ENCODE assay signal across 9 cellular contexts in genomic region chr16:25707982-25708583, GRCh38. TPM values are rescaled to one million over a fixed set of nuclear protein-coding genes. Genes with fewer than 3 reads are reported as not detected.
A peak's percentile ranks its signal among the peaks of the same experiment; 100 is the strongest.
DNase-seq lines count a peak whose midpoint lies in the region; ATAC-seq and TF ChIP-seq lines count a peak whose summit lies in the region.
"Had no signal": no experiment of that assay in that cellular context is flagged by ENCODE, and none has a peak within 500 bp of the region (broad histone marks: within the 10 kb centered on the region; RNA-seq: fewer than 3 reads in every experiment).

No MANE protein-coding gene starts in this region.

- H3K9me3 ChIP-seq in SK-N-MC (ENCODE audit: low read depth, low read length): no peaks in the 10 kb centered on the region

- peak; percentile 25 for DNase-seq in COLO668 (lab: John Stamatoyannopoulos, UW; ENCODE audit: unreplicated experiment)
- DNase-seq in GM23338 (ENCODE audit: low spot score): peak; percentile 80
- no peak for DNase-seq in SK-N-MC (ENCODE audit: low read depth, low spot score)
- DNase-seq in islet precursor cell: peak; percentile 61
- DNase-seq in ureter (ENCODE audit: low spot score): no peak
- DNase-seq in NCI-H187 (lab: John Stamatoyannopoulos, UW): no peak
- no peak for DNase-seq in caudate nucleus (lab: John Stamatoyannopoulos, UW)
- DNase-seq in amygdala (lab: John Stamatoyannopoulos, UW): no peak

- H3K27me3 ChIP-seq in GM23338 (ENCODE audit: insufficient read depth): no peaks in the 10 kb centered on the region

- H3K4me3 Mint-ChIP-seq in GM23338: no peak overlapping the region

- peak overlapping the region; percentile 33 for H3K9ac ChIP-seq in SK-N-MC (ENCODE audit: insufficient read length)

- ATAC-seq in GM23338: peak; percentile 43; the same call in 2 of the 3 replicates

- H3K36me3 ChIP-seq in GM23338 (ENCODE audit: insufficient read depth): no peaks in the 10 kb centered on the region
- H3K36me3 ChIP-seq in SK-N-MC (ENCODE audit: insufficient read depth, low read length): no peaks in the 10 kb centered on the region; the same call in 1 of the 2 replicates

- H3K4me1 ChIP-seq in GM23338 (ENCODE audit: insufficient read depth): peaks cover 7% of the 10 kb centered on the region; the same call in 1 of the 2 replicates

- H3K27ac ChIP-seq in GM23338 (ENCODE audit: low read depth): no peak overlapping the region
- peak overlapping the region; percentile 98 for H3K27ac ChIP-seq in SK-N-MC
- H3K27ac ChIP-seq in caudate nucleus (ENCODE audit: low read depth, low read length): no peak overlapping the region
- H3K27ac ChIP-seq: coronary artery had no signal

- H3K36me3 Mint-ChIP-seq in GM23338 (ENCODE audit: low read depth): peaks cover 4% of the 10 kb centered on the region; the same call in 1 of the 3 replicates

- no peak overlapping the region for H3K27ac Mint-ChIP-seq in GM23338

- H3K4me2 ChIP-seq in GM23338: no peak overlapping the region

- no peaks in the 10 kb centered on the region for H3K27me3 Mint-ChIP-seq in GM23338 (ENCODE audit: insufficient read depth, low read depth, poor library complexity)

- no peaks in the 10 kb centered on the region for H3K9me2 ChIP-seq in GM23338 (ENCODE audit: insufficient read depth)

- H4K20me1 ChIP-seq in GM23338 (replicated peaks; ENCODE audit: insufficient read depth): no peaks in the 10 kb centered on the region

- no peaks in the 10 kb centered on the region for H3F3A ChIP-seq in GM23338 (replicated peaks; ENCODE audit: low read depth)

- peaks cover 9% of the 10 kb centered on the region for H3K4me1 Mint-ChIP-seq in GM23338

- H2AFZ ChIP-seq in GM23338: no peak overlapping the region

- no peaks in the 10 kb centered on the region for H3K79me2 ChIP-seq in GM23338 (replicated peaks; ENCODE audit: insufficient read depth)

- TF ChIP-seq CTCF in GM23338 (conservative IDR thresholded peaks at IDR 0.05; ENCODE audit: low read depth in 2 of 2): peak; percentile 71 to 72

- H3K9me3 Mint-ChIP-seq in GM23338: peaks cover 65% of the 10 kb centered on the region

- no peak overlapping the region for H3K4me3 ChIP-seq in GM23338
- no peak overlapping the region for H3K4me3 ChIP-seq in SK-N-MC
- H3K4me3 ChIP-seq: coronary artery had no signal

TF ChIP-seq in GM23338, 12 proteins besides CTCF, POLR2A, EP300 and RAD21:
- TF ChIP-seq ZNF114 (CRISPR knock-in tag; IDR thresholded peaks at IDR 0.05) (no peak), EZH2phosphoT487 (IDR thresholded peaks at IDR 0.05; ENCODE audit: unreplicated experiment) (no peak), ZNF462 (CRISPR knock-in tag; IDR thresholded peaks at IDR 0.05) (no peak), JUNB (IDR thresholded peaks at IDR 0.05; ENCODE audit: unreplicated experiment) (no peak), CREB1 (CRISPR knock-in tag; IDR thresholded peaks at IDR 0.05; ENCODE audit: low read depth) (no peak)
- TF ChIP-seq, protein P1, sequence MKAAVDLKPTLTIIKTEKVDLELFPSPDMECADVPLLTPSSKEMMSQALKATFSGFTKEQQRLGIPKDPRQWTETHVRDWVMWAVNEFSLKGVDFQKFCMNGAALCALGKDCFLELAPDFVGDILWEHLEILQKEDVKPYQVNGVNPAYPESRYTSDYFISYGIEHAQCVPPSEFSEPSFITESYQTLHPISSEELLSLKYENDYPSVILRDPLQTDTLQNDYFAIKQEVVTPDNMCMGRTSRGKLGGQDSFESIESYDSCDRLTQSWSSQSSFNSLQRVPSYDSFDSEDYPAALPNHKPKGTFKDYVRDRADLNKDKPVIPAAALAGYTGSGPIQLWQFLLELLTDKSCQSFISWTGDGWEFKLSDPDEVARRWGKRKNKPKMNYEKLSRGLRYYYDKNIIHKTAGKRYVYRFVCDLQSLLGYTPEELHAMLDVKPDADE (IDR thresholded peaks at IDR 0.05): no peak

RNA-seq across cellular contexts. Expression of gene HS3ST4, which starts 16.3 kb away (rescaled TPM):
- 1.7 and 2.1 TPM in 2 replicates for total RNA-seq in GM23338 (2014; rRNA removed; shearing (Covaris generic))
- 0.44 and 0.89 TPM in 2 replicates for polyA plus RNA-seq in GM23338 (2016; fragmentation: Nextera tagmentation; extraction: Ambion mirVana)
- not detected for total RNA-seq in ureter

Comparison
In these comparisons a context has a peak if more than half of its experiments do, and no peak if none do; other contexts are left out.
1. DNase-seq: peak in COLO668 (single experiment), GM23338 (single experiment) and islet precursor cell (single experiment); none in SK-N-MC (single experiment), ureter (single experiment), NCI-H187 (0 of 2), caudate nucleus (0 of 61) and amygdala (0 of 56).